ENCODE assay signal across 11 cellular contexts in the genomic region with DNA sequence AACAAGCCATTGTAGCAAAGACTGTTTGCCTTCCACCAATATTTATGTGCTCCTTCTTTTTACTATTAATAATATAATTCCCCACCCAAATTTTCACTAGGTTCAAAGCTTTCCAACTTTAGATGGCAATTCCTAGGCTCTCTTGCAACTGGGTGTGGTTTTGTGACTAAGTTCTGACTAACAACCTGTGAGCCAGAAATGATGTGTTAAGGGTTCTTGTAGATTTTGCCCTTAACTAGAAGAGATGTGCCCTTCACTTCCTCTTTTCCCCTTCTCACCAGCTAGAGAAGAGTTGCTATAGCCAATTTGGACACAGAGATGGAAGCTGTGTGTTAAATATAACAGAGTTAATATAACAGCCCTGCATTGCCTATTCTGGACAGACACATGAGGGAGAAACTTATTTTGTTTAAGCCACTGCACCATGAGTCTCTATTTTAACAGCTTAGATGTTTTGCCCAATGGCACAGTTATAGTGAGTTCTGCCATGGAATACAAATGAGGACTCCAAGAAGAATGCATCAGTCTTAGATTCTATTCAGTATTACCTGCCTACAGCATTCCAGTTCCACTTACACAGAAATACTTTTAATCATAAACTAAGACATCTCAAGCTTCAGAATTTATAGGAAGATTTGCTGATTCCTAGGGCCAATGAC.
DNase-seq lines count a peak whose midpoint lies in the region; ATAC-seq and TF ChIP-seq lines count a peak whose summit lies in the region.
"Had no signal": no experiment of that assay in that cellular context is flagged by ENCODE, and none has a peak within 500 bp of the region (broad histone marks: within the 10 kb centered on the region; RNA-seq: fewer than 3 reads in every experiment).

No MANE protein-coding gene starts in this region.

- H3K9me3 ChIP-seq in RWPE2 (ENCODE audit: severe bottlenecking) = no peaks in the 10 kb centered on the region
- H3K9me3 ChIP-seq in aorta (ENCODE audit: control insufficient read depth, low read length) = no peaks in the 10 kb centered on the region
- H3K9me3 ChIP-seq: HAP-1 had no signal

- H3K27me3 ChIP-seq in RWPE2 (ENCODE audit: insufficient read depth, poor library complexity, severe bottlenecking) (no peaks in the 10 kb centered on the region), aorta (ENCODE audit: control insufficient read depth in 1 of 2, insufficient read depth in 2 of 2, low read length in 1 of 2) (no peaks in the 10 kb centered on the region)

- TF ChIP-seq CTCF in RWPE2 (IDR thresholded peaks at IDR 0.05; ENCODE audit: poor library complexity, severe bottlenecking) (no peak), foreskin fibroblast (IDR thresholded peaks at IDR 0.05; ENCODE audit: low read depth, low read length) (no peak)

- DNase-seq in Daoy (ENCODE audit: low read depth) (peak; percentile 65), RWPE2 (ENCODE audit: low spot score) (no peak), foreskin fibroblast (peak; percentile 76 to 90), Right ventricle myocardium inferior (ENCODE audit: missing footprints) (no peak), aorta (no peak)
- DNase-seq: DMS 273 treated with DMSO at 0.1 percent for 48 hours, occipital lobe had no signal

- no peaks in the 10 kb centered on the region for H3K36me3 ChIP-seq in RWPE2 (ENCODE audit: low read depth)
- H3K36me3 ChIP-seq in aorta (ENCODE audit: control insufficient read depth in 1 of 2, insufficient read depth in 2 of 2, low read length in 1 of 2) = no peaks in the 10 kb centered on the region
- H3K36me3 ChIP-seq: HAP-1 had no signal

- H3K27ac ChIP-seq in RWPE2 (ENCODE audit: poor library complexity, severe bottlenecking) (peak overlapping the region; percentile 25), aorta (ENCODE audit: low read depth in 1 of 2, low read length in 2 of 2) (no peak overlapping the region)

- H3K4me1 ChIP-seq in RWPE2 (ENCODE audit: insufficient read depth, poor library complexity, severe bottlenecking) (peaks cover 40% of the 10 kb centered on the region), aorta (ENCODE audit: control insufficient read depth in 1 of 2, insufficient read depth in 2 of 2, low read length in 2 of 2) (no peaks in the 10 kb centered on the region)
- H3K4me1 ChIP-seq: HAP-1 had no signal

- ATAC-seq in HG02798 (IDR thresholded peaks at IDR 0.05; ENCODE audit: poor library complexity, unreplicated experiment) (peak; percentile 34), RWPE2 (ENCODE audit: low read depth) (peak; percentile 82), GM21529 (IDR thresholded peaks at IDR 0.05; ENCODE audit: unreplicated experiment) (no peak), Right ventricle myocardium inferior (no peak), aorta (ENCODE audit: low FRiP score) (no peak), HG02870 (IDR thresholded peaks at IDR 0.05; ENCODE audit: unreplicated experiment) (no peak)

- H3K4me3 ChIP-seq in RWPE2 (ENCODE audit: severe bottlenecking) = no peak overlapping the region
- no peak overlapping the region for H3K4me3 ChIP-seq in foreskin fibroblast (ENCODE audit: low read depth in 1 of 2, low read length in 2 of 2)
- no peak overlapping the region for H3K4me3 ChIP-seq in aorta (ENCODE audit: low read length in 2 of 2)
- H3K4me3 ChIP-seq: HAP-1 had no signal

- intact Hi-C loops in Right ventricle myocardium inferior (cut with DNase I) (no loop called here), aorta (cut with DNase I) (no loop called here)

Comparison
In these comparisons a context has a peak if more than half of its experiments do, and no peak if none do; other contexts are left out.
1. DNase-seq: peak in Daoy (single experiment) and foreskin fibroblast (2 of 2); none in RWPE2 (single experiment), Right ventricle myocardium inferior (single experiment) and aorta (0 of 2).
2. ATAC-seq: peak in HG02798 (single experiment) and RWPE2 (single experiment); none in GM21529 (single experiment), Right ventricle myocardium inferior (single experiment), aorta (single experiment) and HG02870 (single experiment).